9 cellular contexts compared by ENCODE assay signal in genomic region chr20:51128198-51128597, GRCh38.
DNase-seq lines count a peak whose midpoint lies in the region; ATAC-seq and TF ChIP-seq lines count a peak whose summit lies in the region.
"Had no signal": no experiment of that assay in that cellular context is flagged by ENCODE, and none has a peak within 500 bp of the region (broad histone marks: within the 10 kb centered on the region; RNA-seq: fewer than 3 reads in every experiment).

No MANE protein-coding gene starts in this region.

- peaks cover 34% of the 10 kb centered on the region for H3K4me1 Mint-ChIP-seq in HFFc6 (ENCODE audit: low read depth)
- H3K4me1 Mint-ChIP-seq in activated T-helper 17 cell treated with anti-CD3 and anti-CD28 coated beads, Interleukin-2, amount 50 U/mL, for 72 hours = peaks cover 3% of the 10 kb centered on the region
- H3K4me1 Mint-ChIP-seq in CD4-positive, alpha-beta memory T cell = peaks cover 1 to 9% (median 4%) of the 10 kb centered on the region in 4 donors

- H4K8ac ChIP-seq in mesenchymal stem cell (ENCODE audit: low read length) = no peak overlapping the region

- no peak overlapping the region for H2BK5ac ChIP-seq in mesenchymal stem cell (ENCODE audit: low read depth, low read length, poor library complexity, severe bottlenecking)

- H2AK5ac ChIP-seq in mesenchymal stem cell (ENCODE audit: low read length, severe bottlenecking) = no peak overlapping the region

- H3K14ac ChIP-seq in mesenchymal stem cell (ENCODE audit: low read length in 2 of 2) = no peak overlapping the region

- no peaks in the 10 kb centered on the region for H3K27me3 ChIP-seq in mesenchymal stem cell (ENCODE audit: control insufficient read depth in 1 of 2, insufficient read depth in 1 of 2, low read length in 2 of 2)
- H3K27me3 ChIP-seq in CD4-positive, alpha-beta memory T cell (ENCODE audit: insufficient read depth, low read length) = no peaks in the 10 kb centered on the region

- H3K23ac ChIP-seq in mesenchymal stem cell (ENCODE audit: low read length in 2 of 2) = no peak overlapping the region

- no peak for TF ChIP-seq CTCF in HFFc6 (IDR thresholded peaks at IDR 0.05)

- no peaks in the 10 kb centered on the region for H3K36me3 ChIP-seq in mesenchymal stem cell (ENCODE audit: control insufficient read depth in 1 of 2, insufficient read depth in 2 of 2, low read depth in 1 of 2, low read length in 2 of 2)
- no peaks in the 10 kb centered on the region for H3K36me3 ChIP-seq in CD4-positive, alpha-beta memory T cell (ENCODE audit: insufficient read depth, low read length)

- peak overlapping the region; percentile 17 for H3K27ac Mint-ChIP-seq in HFFc6
- H3K27ac Mint-ChIP-seq in activated T-helper 17 cell treated with anti-CD3 and anti-CD28 coated beads, Interleukin-2, amount 50 U/mL, for 72 hours = peak overlapping the region; percentile 74
- no peak overlapping the region for H3K27ac Mint-ChIP-seq in CD4-positive, alpha-beta memory T cell
- H3K27ac Mint-ChIP-seq: activated T-helper 1 cell treated with anti-CD3 and anti-CD28 coated beads, Interleukin-12 subunit alpha, Interleukin-12 subunit beta, Interleukin-2, Interleukin-4 antibody, amounts not matched to agents 30 ng/mL and 10 ng/mL and 1 ng/mL, durations not matched to agents 14 hours and 24 hours and 36 hours had no signal

- DNase-seq in GM04503 (ENCODE audit: low read depth) = peak; percentile 61
- DNase-seq in HFFc6 = peak; percentile 78
- DNase-seq in mesenchymal stem cell = peak; percentile 92
- DNase-seq in occipital lobe (lab: John Stamatoyannopoulos, UW) = no peak
- no peak for DNase-seq in CD4-positive, alpha-beta memory T cell
- DNase-seq in NCI-H2227 (lab: John Stamatoyannopoulos, UW; ENCODE audit: unreplicated experiment) = no peak

- peak overlapping the region; percentile 5; the same call in 1 of the 2 replicates for H3K4me3 Mint-ChIP-seq in HFFc6
- peak overlapping the region; percentile 45 for H3K4me3 Mint-ChIP-seq in activated T-helper 17 cell treated with anti-CD3 and anti-CD28 coated beads, Interleukin-2, amount 50 U/mL, for 72 hours
- no peak overlapping the region for H3K4me3 Mint-ChIP-seq in CD4-positive, alpha-beta memory T cell
- H3K4me3 Mint-ChIP-seq: activated T-helper 1 cell treated with anti-CD3 and anti-CD28 coated beads, Interleukin-12 subunit alpha, Interleukin-12 subunit beta, Interleukin-2, Interleukin-4 antibody, amounts not matched to agents 30 ng/mL and 10 ng/mL and 1 ng/mL, durations not matched to agents 14 hours and 24 hours and 36 hours had no signal

- intact Hi-C loops in CD4-positive, alpha-beta memory T cell (cut with micrococcal nuclease) = no loop called here

- under 1% methylated on average over 4 of the region's 4 CpGs for WGBS in mesenchymal stem cell

- H3K4ac ChIP-seq in mesenchymal stem cell (ENCODE audit: low read depth in 1 of 2, low read length in 2 of 2) = no peak overlapping the region

- CTCF ChIA-PET in CD4-positive, alpha-beta memory T cell (lab: Charles Lee; ENCODE audit: partially characterized antibody) = no interaction called here

- H3K36me3 Mint-ChIP-seq in HFFc6 (ENCODE audit: low read depth) = no peaks in the 10 kb centered on the region
- H3K36me3 Mint-ChIP-seq in activated T-helper 17 cell treated with anti-CD3 and anti-CD28 coated beads, Interleukin-2, amount 50 U/mL, for 72 hours (ENCODE audit: low read depth) = no peaks in the 10 kb centered on the region
- H3K36me3 Mint-ChIP-seq in CD4-positive, alpha-beta memory T cell = no peaks in the 10 kb centered on the region

- no peak overlapping the region for H3K4me3 ChIP-seq in mesenchymal stem cell (ENCODE audit: insufficient read depth in 1 of 2, low read depth in 1 of 2, low read length in 2 of 2)
- H3K4me3 ChIP-seq in CD4-positive, alpha-beta memory T cell (ENCODE audit: low read length in 2 of 2) = no peak overlapping the region

- POLR2A ChIA-PET in CD4-positive, alpha-beta memory T cell (lab: Charles Lee; ENCODE audit: partially characterized antibody) = no interaction called here

- H3K9ac ChIP-seq in mesenchymal stem cell (ENCODE audit: low read length) = no peak overlapping the region

- H3K4me2 ChIP-seq in mesenchymal stem cell (ENCODE audit: low read length, poor library complexity, severe bottlenecking) = no peak overlapping the region

- ATAC-seq in activated T-helper 17 cell treated with anti-CD3 and anti-CD28 coated beads, Interleukin-2, amount 50 U/mL, for 72 hours (replicated peaks) = peak; percentile 90
- ATAC-seq in HG03457 (IDR thresholded peaks at IDR 0.05; ENCODE audit: unreplicated experiment) = no peak

- no peak overlapping the region for H2AFZ ChIP-seq in mesenchymal stem cell (ENCODE audit: low read depth, low read length)

- H2BK15ac ChIP-seq in mesenchymal stem cell (ENCODE audit: low read depth, poor library complexity, severe bottlenecking) = no peak overlapping the region

- no peaks in the 10 kb centered on the region for H3K9me3 ChIP-seq in mesenchymal stem cell (ENCODE audit: control insufficient read depth, low read length)
- H3K9me3 ChIP-seq in CD4-positive, alpha-beta memory T cell (ENCODE audit: control insufficient read depth in 1 of 2, low read length in 2 of 2) = no peaks in the 10 kb centered on the region

- H3K79me1 ChIP-seq in mesenchymal stem cell (replicated peaks; ENCODE audit: low read length, poor library complexity, severe bottlenecking) = no peaks in the 10 kb centered on the region

- H3K27me3 Mint-ChIP-seq in HFFc6 (ENCODE audit: insufficient read depth) = peaks cover 4% of the 10 kb centered on the region; the same call in 1 of the 2 replicates
- H3K27me3 Mint-ChIP-seq in activated T-helper 17 cell treated with anti-CD3 and anti-CD28 coated beads, Interleukin-2, amount 50 U/mL, for 72 hours = peaks cover 13% of the 10 kb centered on the region
- H3K27me3 Mint-ChIP-seq in CD4-positive, alpha-beta memory T cell = peaks cover 9 to 11% of the 10 kb centered on the region in 2 donors

- H3K4me1 ChIP-seq in mesenchymal stem cell (ENCODE audit: control insufficient read depth, insufficient read depth, low read depth, low read length) = peaks cover 13% of the 10 kb centered on the region
- H3K4me1 ChIP-seq in CD4-positive, alpha-beta memory T cell (ENCODE audit: insufficient read depth, low read length) = peaks cover 9% of the 10 kb centered on the region

- H3K9me3 Mint-ChIP-seq in HFFc6 = no peaks in the 10 kb centered on the region
- H3K9me3 Mint-ChIP-seq in activated T-helper 17 cell treated with anti-CD3 and anti-CD28 coated beads, Interleukin-2, amount 50 U/mL, for 72 hours = no peaks in the 10 kb centered on the region
- H3K9me3 Mint-ChIP-seq in CD4-positive, alpha-beta memory T cell = no peaks in the 10 kb centered on the region
- H3K9me3 Mint-ChIP-seq: activated T-helper 1 cell treated with anti-CD3 and anti-CD28 coated beads, Interleukin-12 subunit alpha, Interleukin-12 subunit beta, Interleukin-2, Interleukin-4 antibody, amounts not matched to agents 30 ng/mL and 10 ng/mL and 1 ng/mL, durations not matched to agents 14 hours and 24 hours and 36 hours had no signal

- no peak overlapping the region for H2BK120ac ChIP-seq in mesenchymal stem cell (ENCODE audit: low read depth, low read length)

- H4K91ac ChIP-seq in mesenchymal stem cell (ENCODE audit: low read length) = no peak overlapping the region

- no peak overlapping the region for H3K27ac ChIP-seq in mesenchymal stem cell (ENCODE audit: low read length, poor library complexity, severe bottlenecking)
- H3K27ac ChIP-seq in CD4-positive, alpha-beta memory T cell (ENCODE audit: low read depth, low read length) = no peak overlapping the region

- peak overlapping the region in 1 of 2 experiments; percentile 51 for H2BK12ac ChIP-seq in mesenchymal stem cell (ENCODE audit: low read length in 2 of 2)

- peak overlapping the region in 1 of 2 experiments; percentile 42 for H3K18ac ChIP-seq in mesenchymal stem cell (ENCODE audit: low read depth in 1 of 2, low read length in 2 of 2)

Comparison
In these comparisons a context has a peak if more than half of its experiments do, and no peak if none do; other contexts are left out.
1. DNase-seq: peak in GM04503 (single experiment), HFFc6 (single experiment) and mesenchymal stem cell (single experiment); none in occipital lobe (single experiment), CD4-positive, alpha-beta memory T cell (0 of 5) and NCI-H2227 (single experiment).
2. H3K27ac Mint-ChIP-seq: peak in HFFc6 (single experiment) and activated T-helper 17 cell treated with anti-CD3 and anti-CD28 coated beads, Interleukin-2, amount 50 U/mL, for 72 hours (single experiment); none in CD4-positive, alpha-beta memory T cell (0 of 7).
3. H3K4me3 Mint-ChIP-seq: peak in HFFc6 (single experiment) and activated T-helper 17 cell treated with anti-CD3 and anti-CD28 coated beads, Interleukin-2, amount 50 U/mL, for 72 hours (single experiment); none in CD4-positive, alpha-beta memory T cell (0 of 8).